In the genomic region with DNA sequence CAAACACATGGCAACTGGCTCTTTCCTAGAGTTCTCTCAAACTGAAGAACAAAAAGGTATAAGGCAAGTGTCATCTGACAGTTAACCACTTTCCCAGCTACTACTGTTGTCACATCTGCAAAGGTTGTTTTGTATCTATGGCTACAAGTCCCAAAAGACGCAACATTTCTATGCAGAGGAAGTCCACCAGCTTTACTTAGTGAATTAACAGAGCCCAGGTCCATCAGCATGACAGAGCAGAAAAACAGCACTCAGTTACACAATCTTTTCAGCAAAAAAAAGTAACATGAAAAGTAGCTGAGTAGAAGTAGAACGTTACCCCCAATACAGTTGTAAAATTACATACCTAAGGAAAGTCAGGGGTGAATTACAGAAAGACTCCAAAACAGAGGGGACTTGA, we compare ENCODE assay signal across 11 cellular contexts. TPM values are rescaled to one million over a fixed set of nuclear protein-coding genes. Genes with fewer than 3 reads are reported as not detected.
DNase-seq lines count a peak whose midpoint lies in the region; ATAC-seq and TF ChIP-seq lines count a peak whose summit lies in the region.
"Had no signal": no experiment of that assay in that cellular context is flagged by ENCODE, and none has a peak within 500 bp of the region (broad histone marks: within the 10 kb centered on the region; RNA-seq: fewer than 3 reads in every experiment).

No MANE protein-coding gene starts in this region.

- TF ChIP-seq CTCF in endothelial cell (IDR thresholded peaks at IDR 0.05; ENCODE audit: unreplicated experiment), result no peak
- no peak for TF ChIP-seq CTCF in natural killer cell (IDR thresholded peaks at IDR 0.05)
- no peak for TF ChIP-seq CTCF in osteocyte (IDR thresholded peaks at IDR 0.05)

- no peaks in the 10 kb centered on the region for H3K4me1 Mint-ChIP-seq in endothelial cell (ENCODE audit: unreplicated experiment)
- H3K4me1 Mint-ChIP-seq in natural killer cell, result peaks cover 39 to 43% of the 10 kb centered on the region in 2 donors
- no peaks in the 10 kb centered on the region for H3K4me1 Mint-ChIP-seq in osteocyte (ENCODE audit: unreplicated experiment)

- intact Hi-C loops in natural killer cell (cut with micrococcal nuclease), result no loop called here

- ATAC-seq in natural killer cell (peak in 2 of 3 donors; percentile 35 to 73), HG02678 (IDR thresholded peaks at IDR 0.05; ENCODE audit: unreplicated experiment) (no peak), GM21367 (IDR thresholded peaks at IDR 0.05; ENCODE audit: unreplicated experiment) (no peak)

- H3K27me3 Mint-ChIP-seq in endothelial cell (ENCODE audit: unreplicated experiment) (no peaks in the 10 kb centered on the region), natural killer cell (ENCODE audit: low read depth in 2 of 2) (no peaks in the 10 kb centered on the region), osteocyte (ENCODE audit: unreplicated experiment) (no peaks in the 10 kb centered on the region)
- H3K27me3 Mint-ChIP-seq: central memory CD8-positive, alpha-beta T cell had no signal

- H3K27ac Mint-ChIP-seq in endothelial cell (ENCODE audit: unreplicated experiment) (no peak overlapping the region), natural killer cell (peak overlapping the region; percentile 32 to 61), osteocyte (ENCODE audit: unreplicated experiment) (no peak overlapping the region)

- H3K36me3 Mint-ChIP-seq in endothelial cell (ENCODE audit: low read depth, unreplicated experiment), result peaks cover 49% of the 10 kb centered on the region
- H3K36me3 Mint-ChIP-seq in natural killer cell, result peaks cover 28% of the 10 kb centered on the region
- H3K36me3 Mint-ChIP-seq in osteocyte (ENCODE audit: unreplicated experiment), result peaks cover 58% of the 10 kb centered on the region

- H3K4me3 Mint-ChIP-seq in endothelial cell (ENCODE audit: unreplicated experiment) (peak overlapping the region; percentile 9), natural killer cell (no peak overlapping the region), osteocyte (ENCODE audit: unreplicated experiment) (no peak overlapping the region)
- H3K4me3 Mint-ChIP-seq: central memory CD8-positive, alpha-beta T cell had no signal

- DNase-seq in GF-D8 (lab: John Stamatoyannopoulos, UW) (peak; percentile 88), NOMO-1 treated with dmso at 0.1 percent for 144 hours (lab: John Stamatoyannopoulos, UW; ENCODE audit: unreplicated experiment) (peak; percentile 63), endothelial cell (ENCODE audit: low spot score) (no peak), natural killer cell (no peak), NCI-H187 (lab: John Stamatoyannopoulos, UW) (no peak), osteocyte (ENCODE audit: extremely low spot score, unreplicated experiment) (no peak)
- DNase-seq: KBM-7, NCI-H510A treated with DMSO at 0.1 percent for 48 hours had no signal

- H3K9me3 Mint-ChIP-seq in endothelial cell (ENCODE audit: unreplicated experiment), result no peaks in the 10 kb centered on the region
- no peaks in the 10 kb centered on the region for H3K9me3 Mint-ChIP-seq in natural killer cell
- no peaks in the 10 kb centered on the region for H3K9me3 Mint-ChIP-seq in osteocyte (ENCODE audit: unreplicated experiment)
- H3K9me3 Mint-ChIP-seq: central memory CD8-positive, alpha-beta T cell had no signal

RNA-seq across cellular contexts. Expression of gene CPSF7, which starts 12.1 kb away (rescaled TPM):
- 79.5 TPM for total RNA-seq in endothelial cell (ENCODE audit: unreplicated experiment)
- 100 to 1,000 TPM in 2 of 3 donors, 10 to 100 TPM in 1; 99.5 to 120 (median 104) TPM for total RNA-seq in natural killer cell
- total RNA-seq in osteocyte, result 80.0 and 82.7 TPM in 2 replicates

RNA-seq across cellular contexts. Expression of gene SDHAF2, which starts 12.3 kb away (rescaled TPM):
- total RNA-seq in endothelial cell (ENCODE audit: unreplicated experiment), result 47.2 TPM
- total RNA-seq in natural killer cell, result 10 to 100 TPM; 40.2 to 50.4 (median 40.8) TPM
- total RNA-seq in osteocyte, result 35.7 and 40.5 TPM in 2 replicates

RNA-seq across cellular contexts. Expression of gene TMEM216, which starts 25.3 kb away (rescaled TPM):
- total RNA-seq in endothelial cell (ENCODE audit: unreplicated experiment), result 11.6 TPM
- total RNA-seq in natural killer cell, result 10 to 100 TPM in 1 of 3 donors, 1 to 10 TPM in 2; 5.1 to 10.7 (median 9.2) TPM
- total RNA-seq in osteocyte, result 11.3 and 11.4 TPM in 2 replicates

RNA-seq across cellular contexts. Expression of gene TMEM138, which starts 55.5 kb away (rescaled TPM):
- total RNA-seq in endothelial cell (ENCODE audit: unreplicated experiment) (18.8 TPM), natural killer cell (10 to 100 TPM; 63.8 to 75.9 (median 66.5) TPM), osteocyte (49.4 and 51.3 TPM in 2 replicates)

RNA-seq across cellular contexts. Expression of gene CYB561A3, which starts 56.0 kb away (rescaled TPM):
- total RNA-seq in endothelial cell (ENCODE audit: unreplicated experiment) (21.6 TPM), natural killer cell (10 to 100 TPM; 24.6 to 33.5 (median 30.2) TPM), osteocyte (49.5 and 57.0 TPM in 2 replicates)

Comparison
In these comparisons a context has a peak if more than half of its experiments do, and no peak if none do; other contexts are left out.
1. DNase-seq: peak in GF-D8 (single experiment) and NOMO-1 treated with dmso at 0.1 percent for 144 hours (single experiment); none in endothelial cell (single experiment), natural killer cell (single experiment), NCI-H187 (0 of 2) and osteocyte (single experiment).
2. H3K27ac Mint-ChIP-seq: peak in natural killer cell (2 of 2); none in endothelial cell (single experiment) and osteocyte (single experiment).
3. ATAC-seq: peak in natural killer cell (2 of 3); none in HG02678 (single experiment) and GM21367 (single experiment).